8 cellular contexts compared by ENCODE assay signal in the genomic region with DNA sequence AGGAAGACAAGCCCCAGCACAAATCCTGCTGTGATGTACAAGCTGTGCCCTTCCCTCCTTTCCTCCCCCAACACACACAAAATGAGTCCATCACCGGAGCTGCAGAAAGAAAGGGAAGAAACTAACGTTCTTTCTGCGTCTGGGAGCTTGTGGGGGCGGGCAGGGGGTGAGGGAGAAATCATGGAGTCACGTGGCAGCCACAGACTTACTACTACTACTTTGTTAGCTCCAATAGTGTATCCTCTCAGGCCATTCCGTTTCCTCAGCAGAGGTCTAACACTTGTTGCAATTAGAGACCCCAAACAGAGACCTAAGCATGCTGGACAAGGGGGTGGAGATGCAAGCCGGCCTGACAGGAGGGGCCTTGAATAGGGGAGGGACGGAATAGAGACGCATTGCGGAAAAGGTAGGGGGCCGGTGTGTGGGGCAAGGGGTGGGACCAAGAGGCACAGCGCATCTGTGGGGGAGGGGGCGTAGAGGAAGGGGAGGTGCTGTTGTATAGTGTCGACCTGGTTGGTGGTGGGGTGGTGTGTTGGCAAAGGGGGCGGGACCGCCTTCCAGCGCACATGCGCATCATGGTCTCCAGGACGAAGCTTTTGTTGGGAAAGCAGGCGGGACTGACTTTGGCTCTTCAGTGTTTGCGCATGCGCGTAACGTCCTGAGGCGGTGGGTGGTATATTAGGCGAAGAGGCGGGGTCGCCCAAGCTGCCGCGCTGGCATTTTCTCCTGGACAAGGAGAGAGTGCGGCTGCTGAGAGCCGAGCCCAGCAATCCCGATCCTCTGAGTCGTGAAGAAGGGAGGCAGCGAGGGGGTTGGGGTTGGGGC. TPM values are rescaled to one million over a fixed set of nuclear protein-coding genes. Genes with fewer than 3 reads are reported as not detected.
DNase-seq lines count a peak whose midpoint lies in the region; ATAC-seq, FAIRE-seq and TF ChIP-seq lines count a peak whose summit lies in the region.

TSS of gene MAGED1 (plus strand) at position 703 of the 825 bp plus-strand sequence. CDS start 682 bp downstream, outside the sequence.

- ATAC-seq in GM21360 (IDR thresholded peaks at IDR 0.05; ENCODE audit: unreplicated experiment): peak; percentile 64
- peak; percentile 94 for ATAC-seq in activated T-helper 17 cell treated with anti-CD3 and anti-CD28 coated beads, Interleukin-2, amount 50 U/mL, for 72 hours (replicated peaks)
- ATAC-seq in naive B cell (ENCODE audit: low read depth in 2 of 2): peak; percentile 81 to 86
- ATAC-seq in stimulated activated memory B cell treated with anti-CD40 and anti-IgM and Interleukin-4, amounts not matched to agents 10 μg/mL and 1 μg/mL and 100 μg/mL, for 72 hours: peak; percentile 94

- peak within 1 kb of the TSS; percentile 96 for H3K27ac Mint-ChIP-seq in activated T-helper 17 cell treated with anti-CD3 and anti-CD28 coated beads, Interleukin-2, amount 50 U/mL, for 72 hours
- H3K27ac Mint-ChIP-seq in naive B cell: peak within 1 kb of the TSS; percentile 71 to 98 (median 96)
- H3K27ac Mint-ChIP-seq in stimulated activated memory B cell treated with anti-CD40 and anti-IgM and Interleukin-4, amounts not matched to agents 10 μg/mL and 1 μg/mL and 100 μg/mL, for 72 hours: peak within 1 kb of the TSS; percentile 82

- peaks cover 2% of the 10 kb centered on the region for H4K20me1 ChIP-seq in fibroblast of lung (ENCODE audit: control insufficient read depth, extremely low read depth, insufficient read depth, low read length)

- H3K4me3 ChIP-seq in Peyer's patch: peak within 1 kb of the TSS; percentile 42 to 62 (median 52)
- peak within 1 kb of the TSS; percentile 75 to 90 (median 76) for H3K4me3 ChIP-seq in fibroblast of lung (replicated peaks in 1 of 4; ENCODE audit: control extremely low read depth in 1 of 4, insufficient read depth in 1 of 4, low read depth in 3 of 4, low read length in 4 of 4)

- peak within 1 kb of the TSS; percentile 88 for H3K4me2 ChIP-seq in fibroblast of lung (ENCODE audit: extremely low read depth, insufficient read depth, low read length)

- no peak within 1 kb of the TSS for H2AFZ ChIP-seq in fibroblast of lung (ENCODE audit: low read length)

- FAIRE-seq in HTR-8/SVneo (lab: Jason Lieb, UNC): peak; percentile 79

- H3K9ac ChIP-seq in fibroblast of lung (ENCODE audit: insufficient read depth, low read length): peak within 1 kb of the TSS; percentile 72

- DNase-seq in COLO668 (lab: John Stamatoyannopoulos, UW; ENCODE audit: unreplicated experiment) (peak; percentile 67), HTR-8/SVneo (ENCODE audit: insufficient read length, low spot score) (peak; percentile 62), Peyer's patch (peak; percentile 79 to 91 (median 83)), fibroblast of lung (ENCODE audit: low read depth in 2 of 2) (peak; percentile 93 to 95), naive B cell (peak; percentile 74)

- no peaks in the 10 kb centered on the region for H3K9me3 Mint-ChIP-seq in activated T-helper 17 cell treated with anti-CD3 and anti-CD28 coated beads, Interleukin-2, amount 50 U/mL, for 72 hours
- H3K9me3 Mint-ChIP-seq in naive B cell: peaks cover 0 to 3% (median 0%) of the 10 kb centered on the region in 7 donors
- H3K9me3 Mint-ChIP-seq in stimulated activated memory B cell treated with anti-CD40 and anti-IgM and Interleukin-4, amounts not matched to agents 10 μg/mL and 1 μg/mL and 100 μg/mL, for 72 hours: no peaks in the 10 kb centered on the region

- H3K4me1 ChIP-seq in Peyer's patch (no peaks in the 10 kb centered on the region), fibroblast of lung (ENCODE audit: control insufficient read depth, extremely low read depth, insufficient read depth, low read length) (peaks cover 11% of the 10 kb centered on the region)

- TF ChIP-seq CTCF in Peyer's patch (IDR thresholded peaks at IDR 0.05) (no peak), fibroblast of lung (conservative IDR thresholded peaks at IDR 0.05 in 1 of 2, IDR thresholded peaks at IDR 0.05 in 1 of 2; ENCODE audit: low read depth in 1 of 2, low read length in 2 of 2) (no peak)

- H3K36me3 Mint-ChIP-seq in activated T-helper 17 cell treated with anti-CD3 and anti-CD28 coated beads, Interleukin-2, amount 50 U/mL, for 72 hours (ENCODE audit: low read depth): peaks cover 31% of the 10 kb centered on the region
- peaks cover 0 to 3% of the 10 kb centered on the region in 2 donors for H3K36me3 Mint-ChIP-seq in naive B cell
- H3K36me3 Mint-ChIP-seq in stimulated activated memory B cell treated with anti-CD40 and anti-IgM and Interleukin-4, amounts not matched to agents 10 μg/mL and 1 μg/mL and 100 μg/mL, for 72 hours: peaks cover 14% of the 10 kb centered on the region

- H3K4me3 Mint-ChIP-seq in activated T-helper 17 cell treated with anti-CD3 and anti-CD28 coated beads, Interleukin-2, amount 50 U/mL, for 72 hours: peak within 1 kb of the TSS; percentile 88
- peak within 1 kb of the TSS; percentile 88 to 98 (median 96) for H3K4me3 Mint-ChIP-seq in naive B cell
- H3K4me3 Mint-ChIP-seq in stimulated activated memory B cell treated with anti-CD40 and anti-IgM and Interleukin-4, amounts not matched to agents 10 μg/mL and 1 μg/mL and 100 μg/mL, for 72 hours: peak within 1 kb of the TSS; percentile 89

- no peaks in the 10 kb centered on the region for H3K27me3 Mint-ChIP-seq in activated T-helper 17 cell treated with anti-CD3 and anti-CD28 coated beads, Interleukin-2, amount 50 U/mL, for 72 hours
- no peaks in the 10 kb centered on the region for H3K27me3 Mint-ChIP-seq in naive B cell
- no peaks in the 10 kb centered on the region for H3K27me3 Mint-ChIP-seq in stimulated activated memory B cell treated with anti-CD40 and anti-IgM and Interleukin-4, amounts not matched to agents 10 μg/mL and 1 μg/mL and 100 μg/mL, for 72 hours

- no peaks in the 10 kb centered on the region for H3K27me3 ChIP-seq in Peyer's patch
- H3K27me3 ChIP-seq in fibroblast of lung (ENCODE audit: control insufficient read depth, insufficient read depth, low read length): no peaks in the 10 kb centered on the region

- no peak for TF ChIP-seq POLR2A in Peyer's patch (IDR thresholded peaks at IDR 0.05)

- peaks cover 0 to 5% (median 0%) of the 10 kb centered on the region in 3 donors for H3K36me3 ChIP-seq in Peyer's patch
- peaks cover 7% of the 10 kb centered on the region for H3K36me3 ChIP-seq in fibroblast of lung (ENCODE audit: control insufficient read depth, insufficient read depth, low read length)

- peak within 1 kb of the TSS; percentile 55 to 78 (median 70) for H3K27ac ChIP-seq in Peyer's patch
- peak within 1 kb of the TSS; percentile 84 for H3K27ac ChIP-seq in fibroblast of lung (ENCODE audit: insufficient read depth, low read length)

- peaks cover 8% of the 10 kb centered on the region for H3K4me1 Mint-ChIP-seq in activated T-helper 17 cell treated with anti-CD3 and anti-CD28 coated beads, Interleukin-2, amount 50 U/mL, for 72 hours
- H3K4me1 Mint-ChIP-seq in naive B cell: peaks cover 28 to 35% (median 31%) of the 10 kb centered on the region in 3 donors
- H3K4me1 Mint-ChIP-seq in stimulated activated memory B cell treated with anti-CD40 and anti-IgM and Interleukin-4, amounts not matched to agents 10 μg/mL and 1 μg/mL and 100 μg/mL, for 72 hours: peaks cover 32% of the 10 kb centered on the region

- peaks cover 41% of the 10 kb centered on the region for H3K79me2 ChIP-seq in fibroblast of lung (ENCODE audit: control insufficient read depth, insufficient read depth, low read length)

- H3K9me3 ChIP-seq in Peyer's patch (no peaks in the 10 kb centered on the region), fibroblast of lung (ENCODE audit: control insufficient read depth, insufficient read depth, low read depth, low read length) (no peaks in the 10 kb centered on the region)

RNA-seq across cellular contexts. Expression of gene MAGED1, which starts in this region (rescaled TPM):
- 10 to 100 TPM; 35.6 to 42.1 (median 36.9) TPM for total RNA-seq in Peyer's patch
- 10 to 100 TPM; 40.0 to 40.4 TPM for total RNA-seq in activated T-helper 17 cell treated with anti-CD3 and anti-CD28 coated beads, Interleukin-2, amount 50 U/mL, for 72 hours
- total RNA-seq in fibroblast of lung: 46.0 and 72.0 TPM in 2 replicates
- polyA plus RNA-seq in fibroblast of lung: 334 and 390 TPM in 2 replicates
- 332 and 402 TPM in 2 replicates for polyA plus RNA-seq in fibroblast of lung (2012)
- polyA minus RNA-seq in fibroblast of lung (ENCODE audit: low replicate concordance): 442 and 490 TPM in 2 replicates
- 10 to 100 TPM; 39.0 to 73.3 (median 58.1) TPM for polyA plus RNA-seq in naive B cell (ENCODE audit: low read depth in 6 of 6)

Comparison
In these comparisons a context has a peak if more than half of its experiments do, and no peak if none do; other contexts are left out.
1. Peak in every context shown above with its lines: DNase-seq, ATAC-seq, H3K4me3 ChIP-seq and H3K27ac ChIP-seq.